In genomic region chr12:67650127-67650495, GRCh38 we compare ENCODE assay signal across 8 cellular contexts. TPM values are rescaled to one million over a fixed set of nuclear protein-coding genes. Genes with fewer than 3 reads are reported as not detected.
DNase-seq lines count a peak whose midpoint lies in the region; ATAC-seq and TF ChIP-seq lines count a peak whose summit lies in the region.

No MANE protein-coding gene starts in this region.

- H3K4me1 Mint-ChIP-seq in neural progenitor cell: peaks cover 31% of the 10 kb centered on the region

- peak overlapping the region; percentile 91 for H2AFZ ChIP-seq in neural progenitor cell (replicated peaks)

- H3K4me2 ChIP-seq in neural progenitor cell: peak overlapping the region; percentile 93

- peaks cover 6% of the 10 kb centered on the region for H3K27me3 Mint-ChIP-seq in neural progenitor cell (ENCODE audit: insufficient read depth, low read depth)

- peaks cover 26% of the 10 kb centered on the region for H3K36me3 Mint-ChIP-seq in neural progenitor cell

- H3K9ac ChIP-seq in neural progenitor cell: peak overlapping the region; percentile 77

- H3K4me3 ChIP-seq in fibroblast of the aortic adventitia (ENCODE audit: low read depth, low read length) (peak overlapping the region; percentile 82), neural progenitor cell (peak overlapping the region; percentile 99)

- H3K27ac ChIP-seq in neural progenitor cell: no peak overlapping the region

- peak overlapping the region; percentile 96 for H3K4me3 Mint-ChIP-seq in neural progenitor cell

- H4K20me1 ChIP-seq in neural progenitor cell (ENCODE audit: low read depth): peaks cover 51% of the 10 kb centered on the region

- H3F3A ChIP-seq in neural progenitor cell (ENCODE audit: low read depth): peaks cover 4% of the 10 kb centered on the region

- H3K9me3 ChIP-seq in neural progenitor cell (ENCODE audit: low read depth): no peaks in the 10 kb centered on the region

- H3K79me2 ChIP-seq in neural progenitor cell (ENCODE audit: low read depth): peaks cover 64% of the 10 kb centered on the region

- H3K36me3 ChIP-seq in neural progenitor cell: no peaks in the 10 kb centered on the region

- H3K9me3 Mint-ChIP-seq in neural progenitor cell: peaks cover 2% of the 10 kb centered on the region

- peak overlapping the region; percentile 91 for H3K27ac Mint-ChIP-seq in neural progenitor cell

- TF ChIP-seq CTCF in fibroblast of the aortic adventitia (IDR thresholded peaks at IDR 0.05; ENCODE audit: insufficient read depth, low read length) (no peak), neural progenitor cell (IDR thresholded peaks at IDR 0.05) (no peak)

- peak; percentile 14 for DNase-seq in stimulated activated CD4-positive, alpha-beta T cell treated with anti-CD3 and anti-CD28 coated beads, Interleukin-4, amount 100 ng/mL, for 1 hour
- DNase-seq in stimulated activated CD4-positive, alpha-beta T cell treated with anti-CD3 and anti-CD28 coated beads, Interleukin-4, amount 100 ng/mL, for 4 hours: no peak
- DNase-seq in activated CD4-positive, alpha-beta T cell treated with anti-CD3 and anti-CD28 coated beads, Interleukin-2, amount 50 U/mL, for 1 hour: peak; percentile 6
- no peak for DNase-seq in fibroblast of the aortic adventitia (ENCODE audit: low read depth)
- DNase-seq in neural progenitor cell (ENCODE audit: low spot score): peak; percentile 11
- DNase-seq in COLO829 (ENCODE audit: low spot score): no peak

- peaks cover 15% of the 10 kb centered on the region for H3K4me1 ChIP-seq in neural progenitor cell

- ATAC-seq in HG02588 (IDR thresholded peaks at IDR 0.05; ENCODE audit: unreplicated experiment) (no peak), HG02840 (IDR thresholded peaks at IDR 0.05; ENCODE audit: low FRiP score, unreplicated experiment) (no peak)

- H3K27me3 ChIP-seq in neural progenitor cell: peaks cover 8% of the 10 kb centered on the region

RNA-seq across cellular contexts. Expression of gene DYRK2, which starts 1.6 kb away (rescaled TPM):
- total RNA-seq in fibroblast of the aortic adventitia (ENCODE audit: low replicate concordance) (23.8 and 32.1 TPM in 2 replicates), neural progenitor cell (ENCODE audit: low replicate concordance) (29.6 and 34.2 TPM in 2 replicates)

Comparison
In these comparisons a context has a peak if more than half of its experiments do, and no peak if none do; other contexts are left out.
1. DNase-seq: peak in stimulated activated CD4-positive, alpha-beta T cell treated with anti-CD3 and anti-CD28 coated beads, Interleukin-4, amount 100 ng/mL, for 1 hour (single experiment), activated CD4-positive, alpha-beta T cell treated with anti-CD3 and anti-CD28 coated beads, Interleukin-2, amount 50 U/mL, for 1 hour (single experiment) and neural progenitor cell (single experiment); none in stimulated activated CD4-positive, alpha-beta T cell treated with anti-CD3 and anti-CD28 coated beads, Interleukin-4, amount 100 ng/mL, for 4 hours (0 of 2), fibroblast of the aortic adventitia (single experiment) and COLO829 (single experiment).